ENCODE assay signal across 9 cellular contexts in the genomic region with DNA sequence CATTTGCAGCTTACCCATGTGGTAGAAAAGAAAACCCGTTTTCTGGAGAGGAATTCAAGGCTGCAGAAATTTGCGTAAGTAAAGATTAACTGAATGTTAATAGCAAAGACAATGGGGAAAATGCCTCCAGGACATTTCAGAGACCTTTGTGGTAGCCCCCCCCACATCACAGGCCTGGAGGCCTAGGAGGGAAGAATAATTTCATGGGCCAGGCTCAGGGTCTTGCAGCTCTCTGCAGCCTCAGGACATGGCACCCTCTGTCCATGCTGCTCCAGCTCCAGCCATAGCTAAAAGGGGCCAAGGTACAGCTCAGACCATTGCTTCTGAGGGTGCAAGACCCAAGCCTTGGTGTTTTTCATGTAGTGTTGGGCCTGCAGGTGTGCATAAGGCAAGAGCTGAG.
"Had no signal": no experiment of that assay in that cellular context is flagged by ENCODE, and none has a peak within 500 bp of the region (broad histone marks: within the 10 kb centered on the region; RNA-seq: fewer than 3 reads in every experiment).

No MANE protein-coding gene starts in this region.

- H3K9me3 Mint-ChIP-seq: HFFc6 had no signal

- H3K9me3 ChIP-seq: HAP-1 had no signal

- H3K4me3 Mint-ChIP-seq: GM23338, H9, HFFc6 had no signal

- H3K4me3 ChIP-seq: GM23248, GM23338, HAP-1 had no signal

- H3K27ac ChIP-seq: GM23248 had no signal

- DNase-seq: GM23248, GOT3, H7, H9, HCEC 1CT, HFFc6 had no signal

- H3K36me3 ChIP-seq: HAP-1 had no signal

- ATAC-seq: GM23338, HCT116 had no signal

- H3K27ac Mint-ChIP-seq: GM23338, H9, HFFc6 had no signal

- H3K4me1 ChIP-seq: HAP-1 had no signal
